13 cellular contexts compared by ENCODE assay signal in the genomic region with DNA sequence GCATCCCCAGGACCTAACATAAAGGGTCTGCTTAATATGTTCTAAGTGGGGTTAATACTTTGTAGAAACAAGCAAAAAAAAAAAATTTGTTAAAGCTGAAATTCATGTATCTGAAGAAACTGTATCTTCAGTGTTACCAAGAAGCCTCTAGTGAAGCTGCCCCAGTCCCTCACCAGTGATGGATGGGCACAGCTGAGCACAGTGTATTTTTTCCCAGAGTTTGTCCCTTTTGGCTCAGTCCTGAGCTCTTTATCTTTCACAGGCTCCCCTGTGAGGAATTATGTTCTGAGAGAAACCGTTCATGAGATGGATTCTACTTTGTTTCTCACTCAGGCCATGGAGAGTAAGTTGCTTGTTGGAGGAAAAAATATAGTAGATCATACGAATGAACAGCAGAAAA.
"Had no signal": no experiment of that assay in that cellular context is flagged by ENCODE, and none has a peak within 500 bp of the region (broad histone marks: within the 10 kb centered on the region; RNA-seq: fewer than 3 reads in every experiment).

No MANE protein-coding gene starts in this region.

- H3K27ac ChIP-seq: cardiac muscle cell, esophagus squamous epithelium, hepatocyte, left lung, neutrophil, upper lobe of left lung had no signal

- H3K4me2 ChIP-seq: hepatocyte had no signal

- H3K4me1 ChIP-seq: esophagus squamous epithelium, left lung, upper lobe of left lung had no signal

- H3K9me3 ChIP-seq: esophagus squamous epithelium, left lung, neutrophil, upper lobe of left lung had no signal

- H3K27me3 ChIP-seq: cardiac muscle cell, esophagus squamous epithelium, hepatocyte, left lung, neutrophil, upper lobe of left lung had no signal

- H3K9me3 Mint-ChIP-seq: activated CD4-positive, alpha-beta T cell treated with anti-CD3 and anti-CD28 coated beads, Interleukin-2, amount 10 ng/mL, durations not matched to agents 24 days and 14 days; naive thymus-derived CD4-positive, alpha-beta T cell; stimulated activated naive CD8-positive, alpha-beta T cell treated with anti-CD3 and anti-CD28 coated beads, Interleukin-15, amount 100 ng/mL, for 72 hours; T-helper 1 cell treated with Interleukin-12 subunit alpha and Interleukin-12 subunit beta and Interleukin-4 antibody, amounts not matched to agents 30 μg/mL and 1 μg/mL, for 36 hours had no signal

- DNase-seq: activated CD4-positive, alpha-beta T cell treated with anti-CD3 and anti-CD28 coated beads, Interleukin-2, amount 10 ng/mL, durations not matched to agents 24 days and 14 days; activated effector memory CD4-positive, alpha-beta T cell treated with anti-CD3 and anti-CD28 coated beads, Interleukin-2, amount 50 U/mL, for 16 hours; esophagus squamous epithelium; left lung; naive thymus-derived CD4-positive, alpha-beta T cell; retina; stimulated activated CD4-positive, alpha-beta T cell treated with anti-CD3 and anti-CD28 coated beads, Interleukin-4, amount 100 ng/mL, for 1 hour; stimulated activated naive CD8-positive, alpha-beta T cell treated with anti-CD3 and anti-CD28 coated beads, Interleukin-15, amount 100 ng/mL, for 72 hours; upper lobe of left lung had no signal

- ATAC-seq: left lung; naive thymus-derived CD4-positive, alpha-beta T cell; stimulated activated naive CD8-positive, alpha-beta T cell treated with anti-CD3 and anti-CD28 coated beads, Interleukin-15, amount 100 ng/mL, for 72 hours had no signal

- H3K4me3 ChIP-seq: cardiac muscle cell, esophagus squamous epithelium, hepatocyte, left lung, upper lobe of left lung had no signal

- H3K27me3 Mint-ChIP-seq: activated CD4-positive, alpha-beta T cell treated with anti-CD3 and anti-CD28 coated beads, Interleukin-2, amount 10 ng/mL, durations not matched to agents 24 days and 14 days; naive thymus-derived CD4-positive, alpha-beta T cell; stimulated activated naive CD8-positive, alpha-beta T cell treated with anti-CD3 and anti-CD28 coated beads, Interleukin-15, amount 100 ng/mL, for 72 hours had no signal

- H3K4me3 Mint-ChIP-seq: activated CD4-positive, alpha-beta T cell treated with anti-CD3 and anti-CD28 coated beads, Interleukin-2, amount 10 ng/mL, durations not matched to agents 24 days and 14 days; naive thymus-derived CD4-positive, alpha-beta T cell; stimulated activated naive CD8-positive, alpha-beta T cell treated with anti-CD3 and anti-CD28 coated beads, Interleukin-15, amount 100 ng/mL, for 72 hours; T-helper 1 cell treated with Interleukin-12 subunit alpha and Interleukin-12 subunit beta and Interleukin-4 antibody, amounts not matched to agents 30 μg/mL and 1 μg/mL, for 36 hours had no signal

- H3K27ac Mint-ChIP-seq: activated CD4-positive, alpha-beta T cell treated with anti-CD3 and anti-CD28 coated beads, Interleukin-2, amount 10 ng/mL, durations not matched to agents 24 days and 14 days; T-helper 1 cell treated with Interleukin-12 subunit alpha and Interleukin-12 subunit beta and Interleukin-4 antibody, amounts not matched to agents 30 μg/mL and 1 μg/mL, for 36 hours had no signal

- H2AFZ ChIP-seq: hepatocyte had no signal
